Comparison of ENCODE assay signal across 17 cellular contexts in genomic region chr5:23412515-23412914, GRCh38.
DNase-seq lines count a peak whose midpoint lies in the region; ATAC-seq and TF ChIP-seq lines count a peak whose summit lies in the region.
"Had no signal": no experiment of that assay in that cellular context is flagged by ENCODE, and none has a peak within 500 bp of the region (broad histone marks: within the 10 kb centered on the region; RNA-seq: fewer than 3 reads in every experiment).

No MANE protein-coding gene starts in this region.

- peaks cover 2% of the 10 kb centered on the region for H3K4me1 Mint-ChIP-seq in GM23338
- no peaks in the 10 kb centered on the region for H3K4me1 Mint-ChIP-seq in activated T-cell treated with anti-CD3 and anti-CD28 coated beads, Interleukin-2, amount 50 U/mL, for 4 hours (ENCODE audit: low read depth)

- intact Hi-C loops in PC-9 (cut with micrococcal nuclease; ENCODE audit: unreplicated experiment): no loop called here

- H3K36me3 Mint-ChIP-seq in GM23338 (ENCODE audit: low read depth): no peaks in the 10 kb centered on the region
- no peaks in the 10 kb centered on the region for H3K36me3 Mint-ChIP-seq in activated T-cell treated with anti-CD3 and anti-CD28 coated beads, Interleukin-2, amount 50 U/mL, for 4 hours (ENCODE audit: insufficient read depth)

- H3K4me1 ChIP-seq in GM23338 (ENCODE audit: insufficient read depth): 0 out of 2 replicates have a peak, but pooled peaks cover 3% of the 10 kb centered on the region
- peaks cover 20% of the 10 kb centered on the region for H3K4me1 ChIP-seq in PC-9 (replicated peaks; ENCODE audit: insufficient read depth)
- H3K4me1 ChIP-seq in smooth muscle cell (ENCODE audit: low read depth): no peaks in the 10 kb centered on the region
- H3K4me1 ChIP-seq: Caco-2, HAP-1 had no signal

- POLR2A ChIA-PET in PC-9 (lab: Charles Lee; ENCODE audit: unreplicated experiment): no interaction called here

- no peaks in the 10 kb centered on the region for H3K27me3 ChIP-seq in GM23338 (ENCODE audit: insufficient read depth)
- H3K27me3 ChIP-seq in PC-9 (ENCODE audit: insufficient read depth, low read depth): no peaks in the 10 kb centered on the region
- H3K27me3 ChIP-seq in smooth muscle cell (ENCODE audit: low read depth): no peaks in the 10 kb centered on the region

- TF ChIP-seq CTCF in GM23338 (conservative IDR thresholded peaks at IDR 0.05; ENCODE audit: low read depth in 2 of 2) (no peak), PC-9 (conservative IDR thresholded peaks at IDR 0.05) (no peak), smooth muscle cell (IDR thresholded peaks at IDR 0.05; ENCODE audit: borderline replicate concordance, insufficient read depth, poor library complexity, severe bottlenecking) (no peak)

- H4K20me1 ChIP-seq in GM23338 (replicated peaks; ENCODE audit: insufficient read depth) (no peaks in the 10 kb centered on the region), PC-9 (ENCODE audit: insufficient read depth) (peaks cover 5% of the 10 kb centered on the region), smooth muscle cell (ENCODE audit: low read depth) (no peaks in the 10 kb centered on the region)

- CTCF ChIA-PET in PC-9 (lab: Charles Lee): no interaction called here

- H2AFZ ChIP-seq in GM23338 (peak overlapping the region; percentile 58; the same call in 1 of the 2 replicates), PC-9 (peak overlapping the region; percentile 31; the same call in 1 of the 2 replicates), smooth muscle cell (ENCODE audit: low read depth) (peak overlapping the region; percentile 7)

- no peak overlapping the region for H3K9ac ChIP-seq in smooth muscle cell (ENCODE audit: low read depth)

- DNase-seq in GM23338 (ENCODE audit: low spot score) (no peak), PC-9 (no peak), epithelial cell of prostate (ENCODE audit: low read depth, low spot score) (no peak), smooth muscle cell (lab: John Stamatoyannopoulos, UW; ENCODE audit: unreplicated experiment) (no peak), NCI-H1092 treated with DMSO at 0.1 percent for 48 hours (lab: John Stamatoyannopoulos, UW) (no peak), NCI-H1048 (lab: John Stamatoyannopoulos, UW) (no peak)
- DNase-seq in activated T-cell treated with anti-CD3 and anti-CD28 coated beads, Interleukin-2, amount 50 U/mL, for 4 hours: no peak
- DNase-seq: AML-193; Caco-2; CD4-positive, alpha-beta T cell; DMS153; DMS79; GDM1; GOT3 had no signal

- H3K9me3 ChIP-seq in PC-9 (ENCODE audit: insufficient read depth, low read depth): no peaks in the 10 kb centered on the region
- H3K9me3 ChIP-seq in smooth muscle cell (replicated peaks; ENCODE audit: low read depth): no peaks in the 10 kb centered on the region
- H3K9me3 ChIP-seq: Caco-2, HAP-1 had no signal

- H3K36me3 ChIP-seq in GM23338 (ENCODE audit: insufficient read depth) (no peaks in the 10 kb centered on the region), PC-9 (ENCODE audit: low read depth) (no peaks in the 10 kb centered on the region), smooth muscle cell (ENCODE audit: low read depth) (no peaks in the 10 kb centered on the region)
- H3K36me3 ChIP-seq: HAP-1 had no signal

- 63% methylated on average over 3 of the region's 3 CpGs for WGBS in smooth muscle cell (ENCODE audit: low lambda C conversion rate)

- BruUV-seq in PC-9 (replicated peaks; lab: Mats Ljungman, UMichigan): no TSS peak

- H3K9me3 Mint-ChIP-seq in GM23338: no peaks in the 10 kb centered on the region
- peaks cover 20% of the 10 kb centered on the region for H3K9me3 Mint-ChIP-seq in activated T-cell treated with anti-CD3 and anti-CD28 coated beads, Interleukin-2, amount 50 U/mL, for 4 hours

- H3K4me3 ChIP-seq in GM23338 (no peak overlapping the region), PC-9 (no peak overlapping the region), smooth muscle cell (no peak overlapping the region)
- H3K4me3 ChIP-seq: HAP-1 had no signal

- H3K27ac Mint-ChIP-seq in GM23338: no peak overlapping the region
- H3K27ac Mint-ChIP-seq: CD4-positive, alpha-beta T cell had no signal

- H3K9me2 ChIP-seq in GM23338 (ENCODE audit: insufficient read depth): no peaks in the 10 kb centered on the region
- H3K9me2 ChIP-seq in PC-9 (ENCODE audit: insufficient read depth): no peaks in the 10 kb centered on the region

- H3F3A ChIP-seq in GM23338 (replicated peaks; ENCODE audit: low read depth) (no peaks in the 10 kb centered on the region), PC-9 (ENCODE audit: insufficient read depth, low read depth) (peaks cover 5% of the 10 kb centered on the region; the same call in 1 of the 2 replicates), smooth muscle cell (ENCODE audit: low read depth) (no peaks in the 10 kb centered on the region)

- no peak overlapping the region for H3K27ac ChIP-seq in GM23338 (ENCODE audit: low read depth)
- H3K27ac ChIP-seq in PC-9: no peak overlapping the region
- H3K27ac ChIP-seq in epithelial cell of prostate: peak overlapping the region; percentile 70
- no peak overlapping the region for H3K27ac ChIP-seq in smooth muscle cell (ENCODE audit: low read depth)
- H3K27ac ChIP-seq: C4-2B, HL-60 had no signal

- no peak for ATAC-seq in GM23338
- no peak for ATAC-seq in activated T-cell treated with anti-CD3 and anti-CD28 coated beads, Interleukin-2, amount 50 U/mL, for 4 hours

- H3K4me3 Mint-ChIP-seq in GM23338: no peak overlapping the region
- H3K4me3 Mint-ChIP-seq in activated T-cell treated with anti-CD3 and anti-CD28 coated beads, Interleukin-2, amount 50 U/mL, for 4 hours: no peak overlapping the region
- H3K4me3 Mint-ChIP-seq: CD4-positive, alpha-beta T cell had no signal

- no peak overlapping the region for H3K4me2 ChIP-seq in GM23338
- H3K4me2 ChIP-seq in PC-9: peak overlapping the region; percentile 75
- no peak overlapping the region for H3K4me2 ChIP-seq in smooth muscle cell

- H3K27me3 Mint-ChIP-seq in GM23338 (ENCODE audit: insufficient read depth, low read depth, poor library complexity): peaks cover 4% of the 10 kb centered on the region
- H3K27me3 Mint-ChIP-seq in activated T-cell treated with anti-CD3 and anti-CD28 coated beads, Interleukin-2, amount 50 U/mL, for 4 hours (ENCODE audit: low read depth): no peaks in the 10 kb centered on the region
- H3K27me3 Mint-ChIP-seq: CD4-positive, alpha-beta T cell had no signal

- H3K79me2 ChIP-seq in GM23338 (replicated peaks; ENCODE audit: insufficient read depth) (no peaks in the 10 kb centered on the region), PC-9 (ENCODE audit: low read depth) (no peaks in the 10 kb centered on the region), smooth muscle cell (ENCODE audit: low read depth) (no peaks in the 10 kb centered on the region)

TF ChIP-seq in GM23338, 12 proteins besides CTCF, POLR2A, EP300 and RAD21 (continues in another document):
- TF ChIP-seq, protein P1, sequence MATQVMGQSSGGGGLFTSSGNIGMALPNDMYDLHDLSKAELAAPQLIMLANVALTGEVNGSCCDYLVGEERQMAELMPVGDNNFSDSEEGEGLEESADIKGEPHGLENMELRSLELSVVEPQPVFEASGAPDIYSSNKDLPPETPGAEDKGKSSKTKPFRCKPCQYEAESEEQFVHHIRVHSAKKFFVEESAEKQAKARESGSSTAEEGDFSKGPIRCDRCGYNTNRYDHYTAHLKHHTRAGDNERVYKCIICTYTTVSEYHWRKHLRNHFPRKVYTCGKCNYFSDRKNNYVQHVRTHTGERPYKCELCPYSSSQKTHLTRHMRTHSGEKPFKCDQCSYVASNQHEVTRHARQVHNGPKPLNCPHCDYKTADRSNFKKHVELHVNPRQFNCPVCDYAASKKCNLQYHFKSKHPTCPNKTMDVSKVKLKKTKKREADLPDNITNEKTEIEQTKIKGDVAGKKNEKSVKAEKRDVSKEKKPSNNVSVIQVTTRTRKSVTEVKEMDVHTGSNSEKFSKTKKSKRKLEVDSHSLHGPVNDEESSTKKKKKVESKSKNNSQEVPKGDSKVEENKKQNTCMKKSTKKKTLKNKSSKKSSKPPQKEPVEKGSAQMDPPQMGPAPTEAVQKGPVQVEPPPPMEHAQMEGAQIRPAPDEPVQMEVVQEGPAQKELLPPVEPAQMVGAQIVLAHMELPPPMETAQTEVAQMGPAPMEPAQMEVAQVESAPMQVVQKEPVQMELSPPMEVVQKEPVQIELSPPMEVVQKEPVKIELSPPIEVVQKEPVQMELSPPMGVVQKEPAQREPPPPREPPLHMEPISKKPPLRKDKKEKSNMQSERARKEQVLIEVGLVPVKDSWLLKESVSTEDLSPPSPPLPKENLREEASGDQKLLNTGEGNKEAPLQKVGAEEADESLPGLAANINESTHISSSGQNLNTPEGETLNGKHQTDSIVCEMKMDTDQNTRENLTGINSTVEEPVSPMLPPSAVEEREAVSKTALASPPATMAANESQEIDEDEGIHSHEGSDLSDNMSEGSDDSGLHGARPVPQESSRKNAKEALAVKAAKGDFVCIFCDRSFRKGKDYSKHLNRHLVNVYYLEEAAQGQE (IDR thresholded peaks at IDR 0.05; ENCODE audit: unreplicated experiment): no peak
- TF ChIP-seq CREB1 (CRISPR knock-in tag; IDR thresholded peaks at IDR 0.05; ENCODE audit: low read depth) (no peak), ZNF114 (CRISPR knock-in tag; IDR thresholded peaks at IDR 0.05) (no peak), JUNB (IDR thresholded peaks at IDR 0.05; ENCODE audit: unreplicated experiment) (no peak), ZNF331 (CRISPR knock-in tag; IDR thresholded peaks at IDR 0.05; ENCODE audit: low read depth) (no peak), POLR2AphosphoS5 (IDR thresholded peaks at IDR 0.05; ENCODE audit: low read depth) (no peak), NANOG (IDR thresholded peaks at IDR 0.05; ENCODE audit: borderline replicate concordance) (no peak), STAT1 (IDR thresholded peaks at IDR 0.05; ENCODE audit: unreplicated experiment) (no peak), EZH2phosphoT487 (IDR thresholded peaks at IDR 0.05; ENCODE audit: unreplicated experiment) (no peak)

Comparison
In these comparisons a context has a peak if more than half of its experiments do, and no peak if none do; other contexts are left out.
1. H2AFZ ChIP-seq: peak in every context shown above with its lines; median percentile 58 in GM23338; 31 in PC-9; 7 in smooth muscle cell.